In genomic region chr5:135030691-135031145, GRCh38 we compare ENCODE assay signal across 9 cellular contexts. TPM values are rescaled to one million over a fixed set of nuclear protein-coding genes. Genes with fewer than 3 reads are reported as not detected.
DNase-seq lines count a peak whose midpoint lies in the region; ATAC-seq lines count a peak whose summit lies in the region.
"Had no signal": no experiment of that assay in that cellular context is flagged by ENCODE, and none has a peak within 500 bp of the region (broad histone marks: within the 10 kb centered on the region; RNA-seq: fewer than 3 reads in every experiment).

No MANE protein-coding gene starts in this region.

- no peak for ATAC-seq in activated T-helper 17 cell treated with anti-CD3 and anti-CD28 coated beads, Interleukin-2, amount 50 U/mL, for 72 hours (replicated peaks)
- no peak for ATAC-seq in stimulated activated effector memory CD8-positive, alpha-beta T cell treated with anti-CD3 and anti-CD28 coated beads, Interleukin-12 subunit alpha, Interleukin-12 subunit beta, amount 100 ng/mL, for 72 hours

- no peak overlapping the region for H3K27ac Mint-ChIP-seq in activated T-helper 17 cell treated with anti-CD3 and anti-CD28 coated beads, Interleukin-2, amount 50 U/mL, for 72 hours
- no peak overlapping the region for H3K27ac Mint-ChIP-seq in stimulated activated effector memory CD8-positive, alpha-beta T cell treated with anti-CD3 and anti-CD28 coated beads, Interleukin-12 subunit alpha, Interleukin-12 subunit beta, amount 100 ng/mL, for 72 hours

- peaks cover 98% of the 10 kb centered on the region for H3K27me3 ChIP-seq in HUES48 (ENCODE audit: control insufficient read depth, insufficient read depth, low read length)

- H3K4me1 ChIP-seq in HUES48 (ENCODE audit: control insufficient read depth, insufficient read depth, low read length): peaks cover 26% of the 10 kb centered on the region

- H3K9ac ChIP-seq in HUES48 (ENCODE audit: low read depth, low read length): no peak overlapping the region

- H3K9me3 Mint-ChIP-seq in activated T-helper 17 cell treated with anti-CD3 and anti-CD28 coated beads, Interleukin-2, amount 50 U/mL, for 72 hours: no peaks in the 10 kb centered on the region
- H3K9me3 Mint-ChIP-seq in stimulated activated effector memory CD8-positive, alpha-beta T cell treated with anti-CD3 and anti-CD28 coated beads, Interleukin-12 subunit alpha, Interleukin-12 subunit beta, amount 100 ng/mL, for 72 hours: peaks cover 4% of the 10 kb centered on the region

- DNase-seq in iris pigment epithelial cell (ENCODE audit: low read depth): peak; percentile 76
- no peak for DNase-seq in stimulated activated effector memory CD8-positive, alpha-beta T cell treated with anti-CD3 and anti-CD28 coated beads, Interleukin-12 subunit alpha, Interleukin-12 subunit beta, amount 100 ng/mL, for 72 hours (ENCODE audit: low spot score in 2 of 2)
- no peak for DNase-seq in stimulated activated CD4-positive, alpha-beta T cell treated with anti-CD3 and anti-CD28 coated beads, Interleukin-4, amount 100 ng/mL, for 1 hour
- no peak for DNase-seq in NCI-H524 treated with DMSO at 0.1 percent for 48 hours (lab: John Stamatoyannopoulos, UW)
- DNase-seq in medulla oblongata (ENCODE audit: extremely low spot score): no peak
- DNase-seq: glutamatergic neuron, NCI-H524 had no signal

- no peaks in the 10 kb centered on the region for H3K9me3 ChIP-seq in HUES48 (ENCODE audit: control insufficient read depth, insufficient read depth, low read length)

- H3K27me3 Mint-ChIP-seq in activated T-helper 17 cell treated with anti-CD3 and anti-CD28 coated beads, Interleukin-2, amount 50 U/mL, for 72 hours: peaks cover 60% of the 10 kb centered on the region

- H3K4me1 Mint-ChIP-seq in activated T-helper 17 cell treated with anti-CD3 and anti-CD28 coated beads, Interleukin-2, amount 50 U/mL, for 72 hours: peaks cover 15% of the 10 kb centered on the region
- H3K4me1 Mint-ChIP-seq in stimulated activated effector memory CD8-positive, alpha-beta T cell treated with anti-CD3 and anti-CD28 coated beads, Interleukin-12 subunit alpha, Interleukin-12 subunit beta, amount 100 ng/mL, for 72 hours: peaks cover 36% of the 10 kb centered on the region

- H3K27ac ChIP-seq in HUES48 (ENCODE audit: low read depth, low read length): no peak overlapping the region

- H3K36me3 Mint-ChIP-seq in activated T-helper 17 cell treated with anti-CD3 and anti-CD28 coated beads, Interleukin-2, amount 50 U/mL, for 72 hours (ENCODE audit: low read depth): peaks cover 24% of the 10 kb centered on the region
- H3K36me3 Mint-ChIP-seq in stimulated activated effector memory CD8-positive, alpha-beta T cell treated with anti-CD3 and anti-CD28 coated beads, Interleukin-12 subunit alpha, Interleukin-12 subunit beta, amount 100 ng/mL, for 72 hours: peaks cover 6% of the 10 kb centered on the region

- H3K4me3 Mint-ChIP-seq in activated T-helper 17 cell treated with anti-CD3 and anti-CD28 coated beads, Interleukin-2, amount 50 U/mL, for 72 hours: peak overlapping the region; percentile 54
- peak overlapping the region; percentile 50 for H3K4me3 Mint-ChIP-seq in stimulated activated effector memory CD8-positive, alpha-beta T cell treated with anti-CD3 and anti-CD28 coated beads, Interleukin-12 subunit alpha, Interleukin-12 subunit beta, amount 100 ng/mL, for 72 hours

- no peaks in the 10 kb centered on the region for H3K36me3 ChIP-seq in HUES48 (ENCODE audit: control insufficient read depth, insufficient read depth, low read length)

- peak overlapping the region; percentile 43; the same call in 1 of the 2 replicates for H3K4me3 ChIP-seq in HUES48 (ENCODE audit: low read depth, low read length)

RNA-seq across cellular contexts. Expression of gene PITX1, which starts 3.3 kb away (rescaled TPM):
- total RNA-seq in activated T-helper 17 cell treated with anti-CD3 and anti-CD28 coated beads, Interleukin-2, amount 50 U/mL, for 72 hours: not detected
